Comparison of ENCODE assay signal across 1 cellular context in the genomic region with DNA sequence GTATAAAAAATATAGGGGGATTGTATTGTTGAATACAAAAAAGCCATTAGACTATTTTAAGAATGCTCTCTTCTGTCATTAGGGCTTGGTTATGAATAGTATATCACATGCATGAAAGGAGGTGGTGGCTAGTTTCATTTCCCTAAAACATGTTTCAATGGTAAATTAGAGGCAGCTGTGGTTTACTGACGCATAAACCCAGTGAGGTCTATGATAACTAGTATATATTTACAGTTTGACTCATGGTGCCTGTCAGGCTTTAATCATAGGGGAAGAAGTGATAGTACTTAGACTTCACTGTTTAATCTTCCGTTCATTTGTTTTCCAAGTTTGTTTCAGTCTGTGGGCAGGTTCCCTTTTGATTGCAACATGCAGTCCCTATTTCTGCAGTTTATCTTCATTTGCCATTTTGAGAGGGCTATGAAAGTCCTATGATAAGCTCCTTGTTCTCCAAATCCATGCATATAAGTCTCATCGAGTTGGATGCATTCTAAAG.
TF ChIP-seq lines count a peak whose summit lies in the region.

No MANE protein-coding gene starts in this region.

TF ChIP-seq in HepG2, 621 proteins besides CTCF, POLR2A, EP300 and RAD21 (continued from another document and continues in another):
- TF ChIP-seq, protein P1, sequence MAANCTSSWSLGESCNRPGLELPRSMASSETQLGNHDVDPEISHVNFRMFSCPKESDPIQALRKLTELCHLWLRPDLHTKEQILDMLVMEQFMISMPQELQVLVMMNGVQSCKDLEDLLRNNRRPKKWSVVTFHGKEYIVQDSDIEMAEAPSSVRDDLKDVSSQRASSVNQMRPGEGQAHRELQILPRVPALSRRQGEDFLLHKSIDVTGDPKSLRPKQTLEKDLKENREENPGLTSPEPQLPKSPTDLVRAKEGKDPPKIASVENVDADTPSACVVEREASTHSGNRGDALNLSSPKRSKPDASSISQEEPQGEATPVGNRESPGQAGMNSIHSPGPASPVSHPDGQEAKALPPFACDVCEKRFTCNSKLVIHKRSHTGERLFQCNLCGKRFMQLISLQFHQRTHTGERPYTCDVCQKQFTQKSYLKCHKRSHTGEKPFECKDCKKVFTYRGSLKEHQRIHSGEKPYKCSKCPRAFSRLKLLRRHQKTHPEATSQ (CRISPR knock-in tag; IDR thresholded peaks at IDR 0.05; ENCODE audit: borderline replicate concordance) = no peak
- TF ChIP-seq ZNF672 (CRISPR knock-in tag; IDR thresholded peaks at IDR 0.05) (no peak), ISL2 (CRISPR knock-in tag; IDR thresholded peaks at IDR 0.05) (peak; percentile 94), MAF1 (CRISPR knock-in tag; IDR thresholded peaks at IDR 0.05; ENCODE audit: borderline replicate concordance) (no peak), TCF7 (IDR thresholded peaks at IDR 0.05; ENCODE audit: low read depth) (peak; percentile 88), ZKSCAN8 (CRISPR knock-in tag; IDR thresholded peaks at IDR 0.05; ENCODE audit: borderline replicate concordance) (peak; percentile 66; the same call in 1 of the 2 replicates), ZNF382 (CRISPR knock-in tag; IDR thresholded peaks at IDR 0.05; ENCODE audit: borderline replicate concordance) (0 out of 2 replicates have a peak, but pooled peaks have one; percentile 75), MEIS2 (CRISPR knock-in tag; IDR thresholded peaks at IDR 0.05) (peak; percentile 92; the same call in 1 of the 2 replicates), HMG20B (CRISPR knock-in tag; conservative IDR thresholded peaks at IDR 0.05) (peak; percentile 80), NCOR1 (IDR thresholded peaks at IDR 0.05; ENCODE audit: borderline replicate concordance, low read length) (no peak), ZNF674 (CRISPR knock-in tag; IDR thresholded peaks at IDR 0.05; ENCODE audit: low read depth) (no peak), SSRP1 (CRISPR knock-in tag; IDR thresholded peaks at IDR 0.05) (0 out of 2 replicates have a peak, but pooled peaks have one; percentile 34), MBNL3 (CRISPR knock-in tag; conservative IDR thresholded peaks at IDR 0.05) (no peak), ELF3 (CRISPR knock-in tag; IDR thresholded peaks at IDR 0.05) (peak; percentile 84), NFYC (CRISPR knock-in tag; IDR thresholded peaks at IDR 0.05) (no peak), MIER2 (CRISPR knock-in tag; IDR thresholded peaks at IDR 0.05) (peak; percentile 28; the same call in 1 of the 2 replicates), FOXP1 (IDR thresholded peaks at IDR 0.05) (no peak), FOXP1 (CRISPR knock-in tag; IDR thresholded peaks at IDR 0.05) (peak; percentile 87), HDAC6 (IDR thresholded peaks at IDR 0.05; ENCODE audit: low read depth, low read length) (no peak), ETV5 (CRISPR knock-in tag; IDR thresholded peaks at IDR 0.05; ENCODE audit: borderline replicate concordance) (peak; percentile 57; the same call in 1 of the 2 replicates), PPARG (CRISPR knock-in tag; conservative IDR thresholded peaks at IDR 0.05) (peak; percentile 75), ZNF562 (CRISPR knock-in tag; IDR thresholded peaks at IDR 0.05; ENCODE audit: borderline replicate concordance) (no peak), ZNF235 (CRISPR knock-in tag; IDR thresholded peaks at IDR 0.05; ENCODE audit: borderline replicate concordance) (no peak), TEAD2 (CRISPR knock-in tag; IDR thresholded peaks at IDR 0.05) (no peak), SPEN (CRISPR knock-in tag; IDR thresholded peaks at IDR 0.05; ENCODE audit: low read depth) (no peak), JUNB (CRISPR knock-in tag; IDR thresholded peaks at IDR 0.05; ENCODE audit: borderline replicate concordance) (peak; percentile 85; the same call in 1 of the 2 replicates), RXRB (CRISPR knock-in tag; IDR thresholded peaks at IDR 0.05; ENCODE audit: borderline replicate concordance) (peak; percentile 81; the same call in 1 of the 2 replicates), GATA4 (IDR thresholded peaks at IDR 0.05; ENCODE audit: borderline replicate concordance, low read depth) (peak; percentile 76; the same call in 1 of the 2 replicates), ZBTB7B (CRISPR knock-in tag; IDR thresholded peaks at IDR 0.05) (0 out of 2 replicates have a peak, but pooled peaks have one; percentile 37), SP5 (CRISPR knock-in tag; IDR thresholded peaks at IDR 0.05; ENCODE audit: borderline replicate concordance, low read depth) (peak; percentile 21; the same call in 1 of the 2 replicates), ZNF615 (CRISPR knock-in tag; IDR thresholded peaks at IDR 0.05; ENCODE audit: borderline replicate concordance) (0 out of 2 replicates have a peak, but pooled peaks have one; percentile 45), ZNF3 (CRISPR knock-in tag; IDR thresholded peaks at IDR 0.05) (0 out of 2 replicates have a peak, but pooled peaks have one; percentile 44), KLF16 (CRISPR knock-in tag; IDR thresholded peaks at IDR 0.05) (peak in 1 of 2 experiments; percentile 64; a peak in 1 of 4 replicates), CREM (IDR thresholded peaks at IDR 0.05) (peak; percentile 78), CREM (CRISPR knock-in tag; IDR thresholded peaks at IDR 0.05) (no peak), SMARCC2 (IDR thresholded peaks at IDR 0.05) (peak; percentile 26; the same call in 1 of the 2 replicates), MBD4 (IDR thresholded peaks at IDR 0.05; ENCODE audit: borderline replicate concordance, low read length) (peak; percentile 91; the same call in 1 of the 2 replicates), ZSCAN12 (CRISPR knock-in tag; IDR thresholded peaks at IDR 0.05) (peak; percentile 40; the same call in 1 of the 2 replicates), THAP11 (CRISPR knock-in tag; IDR thresholded peaks at IDR 0.05) (peak; percentile 51; the same call in 1 of the 2 replicates), SNAI1 (CRISPR knock-in tag; IDR thresholded peaks at IDR 0.05; ENCODE audit: borderline replicate concordance) (no peak), ZNF792 (CRISPR knock-in tag; IDR thresholded peaks at IDR 0.05) (peak; percentile 94; the same call in 1 of the 2 replicates)
- TF ChIP-seq, protein P2, sequence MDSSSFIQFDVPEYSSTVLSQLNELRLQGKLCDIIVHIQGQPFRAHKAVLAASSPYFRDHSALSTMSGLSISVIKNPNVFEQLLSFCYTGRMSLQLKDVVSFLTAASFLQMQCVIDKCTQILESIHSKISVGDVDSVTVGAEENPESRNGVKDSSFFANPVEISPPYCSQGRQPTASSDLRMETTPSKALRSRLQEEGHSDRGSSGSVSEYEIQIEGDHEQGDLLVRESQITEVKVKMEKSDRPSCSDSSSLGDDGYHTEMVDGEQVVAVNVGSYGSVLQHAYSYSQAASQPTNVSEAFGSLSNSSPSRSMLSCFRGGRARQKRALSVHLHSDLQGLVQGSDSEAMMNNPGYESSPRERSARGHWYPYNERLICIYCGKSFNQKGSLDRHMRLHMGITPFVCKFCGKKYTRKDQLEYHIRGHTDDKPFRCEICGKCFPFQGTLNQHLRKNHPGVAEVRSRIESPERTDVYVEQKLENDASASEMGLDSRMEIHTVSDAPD (CRISPR knock-in tag; IDR thresholded peaks at IDR 0.05) = no peak
- TF ChIP-seq, protein P3, sequence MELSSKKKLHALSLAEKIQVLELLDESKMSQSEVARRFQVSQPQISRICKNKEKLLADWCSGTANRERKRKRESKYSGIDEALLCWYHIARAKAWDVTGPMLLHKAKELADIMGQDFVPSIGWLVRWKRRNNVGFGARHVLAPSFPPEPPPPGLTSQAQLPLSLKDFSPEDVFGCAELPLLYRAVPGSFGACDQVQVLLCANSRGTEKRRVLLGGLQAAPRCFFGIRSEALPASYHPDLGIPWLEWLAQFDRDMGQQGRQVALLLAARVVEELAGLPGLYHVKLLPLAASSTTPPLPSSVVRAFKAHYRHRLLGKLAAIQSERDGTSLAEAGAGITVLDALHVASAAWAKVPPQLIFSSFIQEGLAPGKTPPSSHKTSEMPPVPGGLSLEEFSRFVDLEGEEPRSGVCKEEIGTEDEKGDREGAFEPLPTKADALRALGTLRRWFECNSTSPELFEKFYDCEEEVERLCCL (CRISPR knock-in tag; IDR thresholded peaks at IDR 0.05; ENCODE audit: borderline replicate concordance) = no peak
- TF ChIP-seq, protein P4, sequence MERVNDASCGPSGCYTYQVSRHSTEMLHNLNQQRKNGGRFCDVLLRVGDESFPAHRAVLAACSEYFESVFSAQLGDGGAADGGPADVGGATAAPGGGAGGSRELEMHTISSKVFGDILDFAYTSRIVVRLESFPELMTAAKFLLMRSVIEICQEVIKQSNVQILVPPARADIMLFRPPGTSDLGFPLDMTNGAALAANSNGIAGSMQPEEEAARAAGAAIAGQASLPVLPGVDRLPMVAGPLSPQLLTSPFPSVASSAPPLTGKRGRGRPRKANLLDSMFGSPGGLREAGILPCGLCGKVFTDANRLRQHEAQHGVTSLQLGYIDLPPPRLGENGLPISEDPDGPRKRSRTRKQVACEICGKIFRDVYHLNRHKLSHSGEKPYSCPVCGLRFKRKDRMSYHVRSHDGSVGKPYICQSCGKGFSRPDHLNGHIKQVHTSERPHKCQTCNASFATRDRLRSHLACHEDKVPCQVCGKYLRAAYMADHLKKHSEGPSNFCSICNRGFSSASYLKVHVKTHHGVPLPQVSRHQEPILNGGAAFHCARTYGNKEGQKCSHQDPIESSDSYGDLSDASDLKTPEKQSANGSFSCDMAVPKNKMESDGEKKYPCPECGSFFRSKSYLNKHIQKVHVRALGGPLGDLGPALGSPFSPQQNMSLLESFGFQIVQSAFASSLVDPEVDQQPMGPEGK (CRISPR knock-in tag; IDR thresholded peaks at IDR 0.05) = peak; percentile 37; the same call in 1 of the 2 replicates
- TF ChIP-seq, protein P5, sequence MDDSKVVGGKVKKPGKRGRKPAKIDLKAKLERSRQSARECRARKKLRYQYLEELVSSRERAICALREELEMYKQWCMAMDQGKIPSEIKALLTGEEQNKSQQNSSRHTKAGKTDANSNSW (CRISPR knock-in tag; IDR thresholded peaks at IDR 0.05; ENCODE audit: borderline replicate concordance) = no peak
- TF ChIP-seq, protein P6, sequence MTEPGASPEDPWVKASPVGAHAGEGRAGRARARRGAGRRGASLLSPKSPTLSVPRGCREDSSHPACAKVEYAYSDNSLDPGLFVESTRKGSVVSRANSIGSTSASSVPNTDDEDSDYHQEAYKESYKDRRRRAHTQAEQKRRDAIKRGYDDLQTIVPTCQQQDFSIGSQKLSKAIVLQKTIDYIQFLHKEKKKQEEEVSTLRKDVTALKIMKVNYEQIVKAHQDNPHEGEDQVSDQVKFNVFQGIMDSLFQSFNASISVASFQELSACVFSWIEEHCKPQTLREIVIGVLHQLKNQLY (CRISPR knock-in tag; IDR thresholded peaks at IDR 0.05) = peak; percentile 18; the same call in 1 of the 2 replicates
- TF ChIP-seq, protein P7, sequence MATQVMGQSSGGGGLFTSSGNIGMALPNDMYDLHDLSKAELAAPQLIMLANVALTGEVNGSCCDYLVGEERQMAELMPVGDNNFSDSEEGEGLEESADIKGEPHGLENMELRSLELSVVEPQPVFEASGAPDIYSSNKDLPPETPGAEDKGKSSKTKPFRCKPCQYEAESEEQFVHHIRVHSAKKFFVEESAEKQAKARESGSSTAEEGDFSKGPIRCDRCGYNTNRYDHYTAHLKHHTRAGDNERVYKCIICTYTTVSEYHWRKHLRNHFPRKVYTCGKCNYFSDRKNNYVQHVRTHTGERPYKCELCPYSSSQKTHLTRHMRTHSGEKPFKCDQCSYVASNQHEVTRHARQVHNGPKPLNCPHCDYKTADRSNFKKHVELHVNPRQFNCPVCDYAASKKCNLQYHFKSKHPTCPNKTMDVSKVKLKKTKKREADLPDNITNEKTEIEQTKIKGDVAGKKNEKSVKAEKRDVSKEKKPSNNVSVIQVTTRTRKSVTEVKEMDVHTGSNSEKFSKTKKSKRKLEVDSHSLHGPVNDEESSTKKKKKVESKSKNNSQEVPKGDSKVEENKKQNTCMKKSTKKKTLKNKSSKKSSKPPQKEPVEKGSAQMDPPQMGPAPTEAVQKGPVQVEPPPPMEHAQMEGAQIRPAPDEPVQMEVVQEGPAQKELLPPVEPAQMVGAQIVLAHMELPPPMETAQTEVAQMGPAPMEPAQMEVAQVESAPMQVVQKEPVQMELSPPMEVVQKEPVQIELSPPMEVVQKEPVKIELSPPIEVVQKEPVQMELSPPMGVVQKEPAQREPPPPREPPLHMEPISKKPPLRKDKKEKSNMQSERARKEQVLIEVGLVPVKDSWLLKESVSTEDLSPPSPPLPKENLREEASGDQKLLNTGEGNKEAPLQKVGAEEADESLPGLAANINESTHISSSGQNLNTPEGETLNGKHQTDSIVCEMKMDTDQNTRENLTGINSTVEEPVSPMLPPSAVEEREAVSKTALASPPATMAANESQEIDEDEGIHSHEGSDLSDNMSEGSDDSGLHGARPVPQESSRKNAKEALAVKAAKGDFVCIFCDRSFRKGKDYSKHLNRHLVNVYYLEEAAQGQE (IDR thresholded peaks at IDR 0.05; ENCODE audit: borderline replicate concordance in 1 of 2, low read depth in 1 of 2, low read length in 2 of 2) = no peak
- TF ChIP-seq, protein P8, sequence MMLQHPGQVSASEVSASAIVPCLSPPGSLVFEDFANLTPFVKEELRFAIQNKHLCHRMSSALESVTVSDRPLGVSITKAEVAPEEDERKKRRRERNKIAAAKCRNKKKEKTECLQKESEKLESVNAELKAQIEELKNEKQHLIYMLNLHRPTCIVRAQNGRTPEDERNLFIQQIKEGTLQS (CRISPR knock-in tag; IDR thresholded peaks at IDR 0.05) = peak; percentile 45; the same call in 1 of the 2 replicates
- TF ChIP-seq, protein P9, sequence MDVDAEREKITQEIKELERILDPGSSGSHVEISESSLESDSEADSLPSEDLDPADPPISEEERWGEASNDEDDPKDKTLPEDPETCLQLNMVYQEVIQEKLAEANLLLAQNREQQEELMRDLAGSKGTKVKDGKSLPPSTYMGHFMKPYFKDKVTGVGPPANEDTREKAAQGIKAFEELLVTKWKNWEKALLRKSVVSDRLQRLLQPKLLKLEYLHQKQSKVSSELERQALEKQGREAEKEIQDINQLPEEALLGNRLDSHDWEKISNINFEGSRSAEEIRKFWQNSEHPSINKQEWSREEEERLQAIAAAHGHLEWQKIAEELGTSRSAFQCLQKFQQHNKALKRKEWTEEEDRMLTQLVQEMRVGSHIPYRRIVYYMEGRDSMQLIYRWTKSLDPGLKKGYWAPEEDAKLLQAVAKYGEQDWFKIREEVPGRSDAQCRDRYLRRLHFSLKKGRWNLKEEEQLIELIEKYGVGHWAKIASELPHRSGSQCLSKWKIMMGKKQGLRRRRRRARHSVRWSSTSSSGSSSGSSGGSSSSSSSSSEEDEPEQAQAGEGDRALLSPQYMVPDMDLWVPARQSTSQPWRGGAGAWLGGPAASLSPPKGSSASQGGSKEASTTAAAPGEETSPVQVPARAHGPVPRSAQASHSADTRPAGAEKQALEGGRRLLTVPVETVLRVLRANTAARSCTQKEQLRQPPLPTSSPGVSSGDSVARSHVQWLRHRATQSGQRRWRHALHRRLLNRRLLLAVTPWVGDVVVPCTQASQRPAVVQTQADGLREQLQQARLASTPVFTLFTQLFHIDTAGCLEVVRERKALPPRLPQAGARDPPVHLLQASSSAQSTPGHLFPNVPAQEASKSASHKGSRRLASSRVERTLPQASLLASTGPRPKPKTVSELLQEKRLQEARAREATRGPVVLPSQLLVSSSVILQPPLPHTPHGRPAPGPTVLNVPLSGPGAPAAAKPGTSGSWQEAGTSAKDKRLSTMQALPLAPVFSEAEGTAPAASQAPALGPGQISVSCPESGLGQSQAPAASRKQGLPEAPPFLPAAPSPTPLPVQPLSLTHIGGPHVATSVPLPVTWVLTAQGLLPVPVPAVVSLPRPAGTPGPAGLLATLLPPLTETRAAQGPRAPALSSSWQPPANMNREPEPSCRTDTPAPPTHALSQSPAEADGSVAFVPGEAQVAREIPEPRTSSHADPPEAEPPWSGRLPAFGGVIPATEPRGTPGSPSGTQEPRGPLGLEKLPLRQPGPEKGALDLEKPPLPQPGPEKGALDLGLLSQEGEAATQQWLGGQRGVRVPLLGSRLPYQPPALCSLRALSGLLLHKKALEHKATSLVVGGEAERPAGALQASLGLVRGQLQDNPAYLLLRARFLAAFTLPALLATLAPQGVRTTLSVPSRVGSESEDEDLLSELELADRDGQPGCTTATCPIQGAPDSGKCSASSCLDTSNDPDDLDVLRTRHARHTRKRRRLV (CRISPR knock-in tag; IDR thresholded peaks at IDR 0.05) = no peak
